Comparison of ENCODE assay signal across 9 cellular contexts in the genomic region with DNA sequence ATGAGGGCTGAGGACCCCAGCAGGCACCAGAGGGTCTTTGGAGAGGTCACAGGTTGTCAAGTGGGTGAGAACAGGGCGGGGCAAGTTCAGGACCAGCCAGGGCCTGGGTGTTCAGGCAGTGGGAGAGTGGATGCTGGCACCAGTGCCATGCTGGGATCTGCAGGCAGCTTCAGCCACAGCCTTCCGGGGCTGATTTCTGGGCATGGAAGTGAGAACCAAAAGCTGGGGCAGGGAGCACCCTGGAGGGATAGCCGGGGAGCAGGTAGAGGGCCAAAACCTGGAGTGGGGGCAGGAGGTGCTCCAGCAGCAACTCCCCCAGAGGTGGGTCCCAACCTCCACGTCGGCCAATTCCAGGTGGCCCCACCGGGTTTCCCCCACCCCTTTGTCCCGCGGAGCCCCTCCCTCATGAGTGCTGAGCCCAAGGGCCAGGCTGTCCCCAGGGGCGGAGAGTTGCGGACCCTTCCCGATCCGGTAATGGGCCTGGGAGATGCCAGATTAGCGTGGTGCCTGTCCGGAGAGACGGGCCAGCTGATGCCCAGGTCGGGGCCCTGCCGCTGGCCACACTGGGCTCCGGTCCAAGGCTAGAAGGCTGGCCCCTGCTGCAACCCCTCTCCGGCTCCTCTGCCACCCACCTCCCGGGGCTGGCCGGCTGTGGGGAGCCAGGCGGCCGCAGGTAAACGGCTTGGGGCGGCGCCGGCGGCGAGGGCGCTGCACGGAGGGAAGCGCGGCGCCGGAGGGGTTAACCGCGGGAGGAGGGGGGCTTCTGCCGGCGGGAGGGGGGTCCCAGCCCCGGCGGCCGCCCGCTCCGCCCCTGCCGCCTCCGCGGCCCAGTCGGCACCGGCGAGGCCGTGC. TPM values are rescaled to one million over a fixed set of nuclear protein-coding genes. Genes with fewer than 3 reads are reported as not detected.
DNase-seq lines count a peak whose midpoint lies in the region; ATAC-seq and TF ChIP-seq lines count a peak whose summit lies in the region.
"Had no signal": no experiment of that assay in that cellular context is flagged by ENCODE, and none has a peak within 500 bp of the region (broad histone marks: within the 10 kb centered on the region; RNA-seq: fewer than 3 reads in every experiment).

Gene KCNK4 (plus strand): TSS at position 409 of the 852 bp plus-strand sequence. CDS start 1,717 bp downstream, outside the sequence.

- DNase-seq in breast epithelium (ENCODE audit: low spot score in 2 of 2) (no peak), MCF 10A (ENCODE audit: unreplicated experiment) (no peak), mesothelial cell of epicardium (ENCODE audit: low spot score in 2 of 2, unreplicated experiment in 2 of 2) (no peak), type B pancreatic cell (ENCODE audit: extremely low spot score, unreplicated experiment) (no peak), H4 (ENCODE audit: low spot score) (no peak), AG20443 (ENCODE audit: low spot score) (no peak), Kasumi-1 (lab: John Stamatoyannopoulos, UW) (no peak)
- DNase-seq in central memory CD8-positive, alpha-beta T cell (ENCODE audit: low spot score in 2 of 2): no peak
- DNase-seq: NCI-H1105 treated with DMSO at 0.1 percent for 48 hours had no signal

- no peak within 1 kb of the TSS for H3K27ac Mint-ChIP-seq in MCF 10A (ENCODE audit: low read depth, unreplicated experiment)
- H3K27ac Mint-ChIP-seq in central memory CD8-positive, alpha-beta T cell (ENCODE audit: low read depth): no peak within 1 kb of the TSS
- H3K27ac Mint-ChIP-seq in mesothelial cell of epicardium: no peak within 1 kb of the TSS
- H3K27ac Mint-ChIP-seq in type B pancreatic cell: no peak within 1 kb of the TSS

- no peaks in the 10 kb centered on the region for H3K36me3 ChIP-seq in breast epithelium

- no peak within 1 kb of the TSS for H3K27ac ChIP-seq in breast epithelium

- CTCF ChIA-PET in MCF 10A (lab: Yijun Ruan, JAX): interaction anchor here (0.6 to 0.7 kb wide), 2 partner anchors 33 to 803 kb away, joined by 3 to 4 read pairs; no protein-coding TSS in a partner anchor

- no peak for TF ChIP-seq POLR2A in breast epithelium (IDR thresholded peaks at IDR 0.05)

- H3K4me1 ChIP-seq in breast epithelium: peaks cover 14 to 16% of the 10 kb centered on the region in 2 donors

- peak within 1 kb of the TSS; percentile 31 to 64 (median 50) for H3K4me3 ChIP-seq in breast epithelium

- no TSS peak for BruUV-seq in MCF 10A (replicated peaks; lab: Mats Ljungman, UMichigan)

- no peak for TF ChIP-seq CTCF in breast epithelium (IDR thresholded peaks at IDR 0.05)
- no peak for TF ChIP-seq CTCF in MCF 10A (IDR thresholded peaks at IDR 0.05; ENCODE audit: unreplicated experiment)
- TF ChIP-seq CTCF in mesothelial cell of epicardium (IDR thresholded peaks at IDR 0.05; ENCODE audit: unreplicated experiment): no peak
- no peak for TF ChIP-seq CTCF in type B pancreatic cell (conservative IDR thresholded peaks at IDR 0.05)

- H3K36me3 Mint-ChIP-seq in MCF 10A (ENCODE audit: insufficient read depth, unreplicated experiment): peaks cover 11% of the 10 kb centered on the region
- H3K36me3 Mint-ChIP-seq in central memory CD8-positive, alpha-beta T cell (ENCODE audit: insufficient read depth): no peaks in the 10 kb centered on the region
- peaks cover 8% of the 10 kb centered on the region for H3K36me3 Mint-ChIP-seq in mesothelial cell of epicardium
- peaks cover 10% of the 10 kb centered on the region for H3K36me3 Mint-ChIP-seq in type B pancreatic cell

- H3K27me3 Mint-ChIP-seq in MCF 10A (ENCODE audit: insufficient read depth, unreplicated experiment) (peaks cover 11% of the 10 kb centered on the region), mesothelial cell of epicardium (ENCODE audit: low read depth) (peaks cover 63% of the 10 kb centered on the region), type B pancreatic cell (peaks cover 61% of the 10 kb centered on the region)
- H3K27me3 Mint-ChIP-seq in central memory CD8-positive, alpha-beta T cell: peaks cover 50% of the 10 kb centered on the region

- no peak for ATAC-seq in central memory CD8-positive, alpha-beta T cell (replicated peaks; ENCODE audit: extremely low read depth, poor library complexity, severe bottlenecking)

- intact Hi-C loops in breast epithelium (cut with DNase I; ENCODE audit: low total_unique reads) (no loop called here), MCF 10A (cut with micrococcal nuclease) (no loop called here)

- peaks cover 8 to 26% of the 10 kb centered on the region in 2 donors for H3K27me3 ChIP-seq in breast epithelium

- no peaks in the 10 kb centered on the region for H3K9me3 ChIP-seq in breast epithelium

- H3K4me3 Mint-ChIP-seq in MCF 10A (ENCODE audit: unreplicated experiment) (no peak within 1 kb of the TSS), mesothelial cell of epicardium (peak within 1 kb of the TSS; percentile 70), type B pancreatic cell (peak within 1 kb of the TSS; percentile 81)
- H3K4me3 Mint-ChIP-seq in central memory CD8-positive, alpha-beta T cell: peak within 1 kb of the TSS; percentile 72

- H3K9me3 Mint-ChIP-seq in MCF 10A (ENCODE audit: unreplicated experiment): no peaks in the 10 kb centered on the region
- H3K9me3 Mint-ChIP-seq in central memory CD8-positive, alpha-beta T cell: no peaks in the 10 kb centered on the region
- H3K9me3 Mint-ChIP-seq in mesothelial cell of epicardium: no peaks in the 10 kb centered on the region
- no peaks in the 10 kb centered on the region for H3K9me3 Mint-ChIP-seq in type B pancreatic cell

- POLR2A ChIA-PET in MCF 10A (lab: Yijun Ruan, JAX): no interaction called here

- H3K4me1 Mint-ChIP-seq in MCF 10A (ENCODE audit: insufficient read depth, unreplicated experiment) (peaks cover 14% of the 10 kb centered on the region), mesothelial cell of epicardium (peaks cover 17% of the 10 kb centered on the region), type B pancreatic cell (ENCODE audit: unreplicated experiment) (peaks cover 9% of the 10 kb centered on the region)
- peaks cover 22% of the 10 kb centered on the region for H3K4me1 Mint-ChIP-seq in central memory CD8-positive, alpha-beta T cell

RNA-seq across cellular contexts. Expression of gene KCNK4, which starts in this region (rescaled TPM):
- total RNA-seq in breast epithelium (1 to 10 TPM in 1 of 3 donors, not detected in 2; 2.3 TPM), MCF 10A (2022) (not detected in 2 replicates), mesothelial cell of epicardium (0.22 to 0.58 TPM (median 0.27 TPM) in 3 replicates), type B pancreatic cell (ENCODE audit: low replicate concordance) (0.19 TPM in 1 of 2 replicates, not detected in the other)
- total RNA-seq in H4 (2014; rRNA removed; shearing (Covaris generic)): not detected in 2 replicates
